Comparison of ENCODE assay signal across 8 cellular contexts in the genomic region with DNA sequence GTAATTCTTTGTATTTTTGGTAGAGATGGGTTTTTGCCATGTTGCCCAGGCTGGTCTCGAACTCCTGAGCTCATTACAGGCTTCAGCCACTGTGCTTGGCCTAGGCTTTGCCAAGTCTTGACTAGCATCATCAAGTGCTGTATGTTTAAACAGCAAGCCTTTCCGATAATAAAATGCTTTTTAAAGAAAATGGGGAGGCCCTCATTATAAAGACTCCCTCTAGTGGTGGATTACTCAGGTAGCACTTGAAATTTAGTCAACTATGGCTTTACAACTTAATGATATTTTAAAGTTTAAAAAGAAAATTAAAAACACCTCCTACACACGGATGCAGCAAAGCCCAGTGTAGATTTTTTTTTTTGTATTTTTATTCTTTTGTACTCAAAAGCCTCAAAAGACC.
A peak's percentile ranks its signal among the peaks of the same experiment; 100 is the strongest.
DNase-seq lines count a peak whose midpoint lies in the region; TF ChIP-seq lines count a peak whose summit lies in the region.

No MANE protein-coding gene starts in this region.

- intact Hi-C loops in MCF 10A (cut with micrococcal nuclease): no loop called here
- intact Hi-C loops in breast epithelium (cut with DNase I; ENCODE audit: low total_unique reads): no loop called here
- intact Hi-C loops in transverse colon (cut with DNase I; ENCODE audit: low total_unique reads): no loop called here

- H3K36me3 ChIP-seq in breast epithelium: no peaks in the 10 kb centered on the region
- no peaks in the 10 kb centered on the region for H3K36me3 ChIP-seq in OCI-LY3 (replicated peaks; ENCODE audit: low read depth, low read length)
- no peaks in the 10 kb centered on the region for H3K36me3 ChIP-seq in transverse colon

- H2AFZ ChIP-seq in OCI-LY3 (ENCODE audit: low read depth, low read length): no peak overlapping the region

- no peaks in the 10 kb centered on the region for H3K27me3 ChIP-seq in breast epithelium
- peaks cover 5% of the 10 kb centered on the region for H3K27me3 ChIP-seq in OCI-LY3 (ENCODE audit: low read depth, low read length)
- H3K27me3 ChIP-seq in transverse colon: no peaks in the 10 kb centered on the region

- POLR2A ChIA-PET in MCF 10A (lab: Yijun Ruan, JAX): no interaction called here

- WGBS in transverse colon (ENCODE audit: low coverage in 1 of 2), 2 donors: 41 to 50% methylated on average over 2 to 3 of the region's 3 CpGs

- TF ChIP-seq POLR2A in breast epithelium (IDR thresholded peaks at IDR 0.05) (no peak), transverse colon (IDR thresholded peaks at IDR 0.05) (no peak)

- H3K4me3 Mint-ChIP-seq in MCF 10A (ENCODE audit: unreplicated experiment): no peak overlapping the region

- no peaks in the 10 kb centered on the region for H3K36me3 Mint-ChIP-seq in MCF 10A (ENCODE audit: insufficient read depth, unreplicated experiment)

- H3K9me3 ChIP-seq in breast epithelium (no peaks in the 10 kb centered on the region), OCI-LY3 (ENCODE audit: insufficient read depth, low read length) (no peaks in the 10 kb centered on the region), transverse colon (no peaks in the 10 kb centered on the region)

- H3K4me3 ChIP-seq in breast epithelium (no peak overlapping the region), OCI-LY3 (ENCODE audit: low read length) (no peak overlapping the region), transverse colon (no peak overlapping the region)

- peaks cover 6% of the 10 kb centered on the region for H3K4me1 Mint-ChIP-seq in MCF 10A (ENCODE audit: insufficient read depth, unreplicated experiment)

- BruUV-seq in MCF 10A (replicated peaks; lab: Mats Ljungman, UMichigan): no TSS peak

- peak; percentile 60 for TF ChIP-seq CTCF in MCF 10A (IDR thresholded peaks at IDR 0.05; ENCODE audit: unreplicated experiment)
- TF ChIP-seq CTCF in breast epithelium (IDR thresholded peaks at IDR 0.05): peak in 1 of 3 donors; percentile 15
- TF ChIP-seq CTCF in OCI-LY3 (IDR thresholded peaks at IDR 0.05; ENCODE audit: low read depth, low read length): peak; percentile 78
- TF ChIP-seq CTCF in transverse colon (IDR thresholded peaks at IDR 0.05): peak in 4 of 5 experiments; percentile 19 to 53 (median 40)

- DNase-seq in MCF 10A (ENCODE audit: unreplicated experiment) (peak; percentile 27), breast epithelium (ENCODE audit: low spot score in 2 of 2) (no peak), fibroblast of gingiva (ENCODE audit: low read depth) (peak; percentile 11), transverse colon (no peak), pons (ENCODE audit: low spot score) (no peak), cerebellar nuclear complex (lab: John Stamatoyannopoulos, UW) (no peak)
- no peak for DNase-seq in effector CD4-positive, alpha-beta T cell

- no peaks in the 10 kb centered on the region for H3K79me2 ChIP-seq in OCI-LY3 (ENCODE audit: low read length)

- H3K4me1 ChIP-seq in breast epithelium (no peaks in the 10 kb centered on the region), OCI-LY3 (ENCODE audit: low read length) (no peaks in the 10 kb centered on the region), transverse colon (no peaks in the 10 kb centered on the region)

- no peak overlapping the region for H3K27ac ChIP-seq in breast epithelium
- no peak overlapping the region for H3K27ac ChIP-seq in OCI-LY3 (ENCODE audit: low read length)
- H3K27ac ChIP-seq in transverse colon: no peak overlapping the region

- CTCF ChIA-PET in MCF 10A (lab: Yijun Ruan, JAX): interaction anchor here (0.6 to 2.8 kb wide), 35 partner anchors 8 to 1436 kb away, joined by 3 to 19 read pairs (median 6); no protein-coding TSS in a partner anchor

- in situ Hi-C loops in transverse colon (cut with MboI; ENCODE audit: low pct_ligation_motif_present in 1 of 4, low pct_unique_long_range_greater_than_20kb in 1 of 4, low sequenced_read_pairs in 3 of 4): no loop called here

- H3K27ac Mint-ChIP-seq in MCF 10A (ENCODE audit: low read depth, unreplicated experiment): no peak overlapping the region

- H3K9ac ChIP-seq in OCI-LY3 (ENCODE audit: low read length): no peak overlapping the region

- H3K9me3 Mint-ChIP-seq in MCF 10A (ENCODE audit: unreplicated experiment): no peaks in the 10 kb centered on the region

- H3K27me3 Mint-ChIP-seq in MCF 10A (ENCODE audit: insufficient read depth, unreplicated experiment): no peaks in the 10 kb centered on the region

- no peak for TF ChIP-seq EP300 in transverse colon (IDR thresholded peaks at IDR 0.05; ENCODE audit: low read depth)

- no peaks in the 10 kb centered on the region for H4K20me1 ChIP-seq in OCI-LY3 (ENCODE audit: insufficient read depth, low read length)

- 0 out of 2 replicates have a peak overlapping the region, but pooled peaks have one; percentile 18 for H3K4me2 ChIP-seq in OCI-LY3 (ENCODE audit: low read length)

Comparison
In these comparisons a context has a peak if more than half of its experiments do, and no peak if none do; other contexts are left out.
1. DNase-seq: peak in MCF 10A (single experiment) and fibroblast of gingiva (single experiment); none in breast epithelium (0 of 2), transverse colon (single experiment), effector CD4-positive, alpha-beta T cell (single experiment), pons (single experiment) and cerebellar nuclear complex (0 of 2).